1 cellular context compared by ENCODE assay signal in genomic region chr10:130111848-130112180, GRCh38.
A peak's percentile ranks its signal among the peaks of the same experiment; 100 is the strongest.
TF ChIP-seq lines count a peak whose summit lies in the region.

No MANE protein-coding gene starts in this region.

TF ChIP-seq in HEK293, 187 proteins besides CTCF, POLR2A, EP300 and RAD21 (continued from another document):
- TF ChIP-seq ZNF529 (tag by site-specific recombination; IDR thresholded peaks at IDR 0.05; ENCODE audit: insufficient replicate concordance) (no peak), ZSCAN4 (tag by site-specific recombination; IDR thresholded peaks at IDR 0.05) (no peak), ZBTB6 (tag by site-specific recombination; IDR thresholded peaks at IDR 0.05) (no peak), ZBTB20 (tag by site-specific recombination; IDR thresholded peaks at IDR 0.05) (no peak), ZNF580 (tag by site-specific recombination; IDR thresholded peaks at IDR 0.05) (peak; percentile 45; the same call in 1 of the 2 replicates), SETDB1 (IDR thresholded peaks at IDR 0.05; ENCODE audit: insufficient read length, low read length) (peak; percentile 67), IKZF3 (tag by site-specific recombination; IDR thresholded peaks at IDR 0.05) (no peak)
